In the genomic region with DNA sequence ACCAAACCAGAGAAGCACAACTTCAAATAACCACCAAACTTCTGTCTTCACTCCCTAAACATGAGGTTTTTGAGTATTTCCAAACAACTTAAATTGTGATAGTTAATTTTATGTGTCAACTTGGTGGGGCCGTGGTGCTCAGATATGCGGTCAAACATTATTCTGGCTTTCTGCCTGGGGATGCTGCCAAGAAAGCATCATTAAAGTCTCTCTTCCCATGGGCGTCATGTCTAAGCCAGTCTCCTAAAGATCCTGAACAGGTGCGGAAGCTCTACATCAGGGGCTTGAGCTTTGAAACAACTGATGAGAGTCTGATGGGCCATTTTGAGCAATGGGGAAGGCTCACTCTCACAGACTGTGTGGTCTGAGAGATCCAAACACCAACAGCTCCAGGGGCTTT, we compare ENCODE assay signal across 14 cellular contexts. TPM values are rescaled to one million over a fixed set of nuclear protein-coding genes. Genes with fewer than 3 reads are reported as not detected.
"Had no signal": no experiment of that assay in that cellular context is flagged by ENCODE, and none has a peak within 500 bp of the region (broad histone marks: within the 10 kb centered on the region; RNA-seq: fewer than 3 reads in every experiment).

No MANE protein-coding gene starts in this region.

- H3K36me3 ChIP-seq: neural progenitor cell, stomach, thoracic aorta had no signal

- H3K4me3 ChIP-seq: neural progenitor cell, stomach, thoracic aorta had no signal

- H3K27ac Mint-ChIP-seq: activated CD4-positive, alpha-beta memory T cell treated with anti-CD3 and anti-CD28 coated beads for 36 hours; activated naive CD8-positive, alpha-beta T cell; neural progenitor cell had no signal

- H3K4me1 ChIP-seq: parathyroid adenoma had no signal

- H3K36me3 Mint-ChIP-seq: activated CD4-positive, alpha-beta memory T cell treated with anti-CD3 and anti-CD28 coated beads for 36 hours; activated naive CD8-positive, alpha-beta T cell; neural progenitor cell had no signal

- H3K9me3 Mint-ChIP-seq: activated CD4-positive, alpha-beta memory T cell treated with anti-CD3 and anti-CD28 coated beads for 36 hours had no signal

- ATAC-seq: activated T-cell treated with anti-CD3 and anti-CD28 coated beads, Interleukin-2, amount 50 U/mL, for 4 hours had no signal

- H3K9me3 ChIP-seq: stomach, thoracic aorta had no signal

- H3K27me3 ChIP-seq: neural progenitor cell, stomach had no signal

- H3K27ac ChIP-seq: neural progenitor cell, parathyroid adenoma, thoracic aorta had no signal

- DNase-seq: activated CD4-positive, alpha-beta memory T cell treated with anti-CD3 and anti-CD28 coated beads for 36 hours; activated CD4-positive, alpha-beta T cell treated with anti-CD3 and anti-CD28 coated beads for 1 hour; activated effector memory CD4-positive, alpha-beta T cell treated with anti-CD3 and anti-CD28 coated beads, Interleukin-2, amount 50 U/mL, for 16 hours; activated T-cell treated with anti-CD3 and anti-CD28 coated beads, Interleukin-2, amount 50 U/mL, for 4 hours; amygdala; dermis blood vessel endothelial cell; retina; stimulated activated CD4-positive, alpha-beta T cell treated with anti-CD3 and anti-CD28 coated beads, Interleukin-4, amount 100 ng/mL, for 4 hours; stomach had no signal

- H3K27me3 Mint-ChIP-seq: activated CD4-positive, alpha-beta memory T cell treated with anti-CD3 and anti-CD28 coated beads for 36 hours had no signal

- H3K4me3 Mint-ChIP-seq: activated CD4-positive, alpha-beta memory T cell treated with anti-CD3 and anti-CD28 coated beads for 36 hours; activated naive CD8-positive, alpha-beta T cell; activated T-cell treated with anti-CD3 and anti-CD28 coated beads, Interleukin-2, amount 50 U/mL, for 4 hours; neural progenitor cell had no signal

RNA-seq across cellular contexts. Expression of gene SOD3, which starts 24.1 kb away (rescaled TPM):
- total RNA-seq: activated CD4-positive, alpha-beta memory T cell treated with anti-CD3 and anti-CD28 coated beads for 36 hours; dermis blood vessel endothelial cell; frontal cortex had no signal
